8 cellular contexts compared by ENCODE assay signal in the genomic region with DNA sequence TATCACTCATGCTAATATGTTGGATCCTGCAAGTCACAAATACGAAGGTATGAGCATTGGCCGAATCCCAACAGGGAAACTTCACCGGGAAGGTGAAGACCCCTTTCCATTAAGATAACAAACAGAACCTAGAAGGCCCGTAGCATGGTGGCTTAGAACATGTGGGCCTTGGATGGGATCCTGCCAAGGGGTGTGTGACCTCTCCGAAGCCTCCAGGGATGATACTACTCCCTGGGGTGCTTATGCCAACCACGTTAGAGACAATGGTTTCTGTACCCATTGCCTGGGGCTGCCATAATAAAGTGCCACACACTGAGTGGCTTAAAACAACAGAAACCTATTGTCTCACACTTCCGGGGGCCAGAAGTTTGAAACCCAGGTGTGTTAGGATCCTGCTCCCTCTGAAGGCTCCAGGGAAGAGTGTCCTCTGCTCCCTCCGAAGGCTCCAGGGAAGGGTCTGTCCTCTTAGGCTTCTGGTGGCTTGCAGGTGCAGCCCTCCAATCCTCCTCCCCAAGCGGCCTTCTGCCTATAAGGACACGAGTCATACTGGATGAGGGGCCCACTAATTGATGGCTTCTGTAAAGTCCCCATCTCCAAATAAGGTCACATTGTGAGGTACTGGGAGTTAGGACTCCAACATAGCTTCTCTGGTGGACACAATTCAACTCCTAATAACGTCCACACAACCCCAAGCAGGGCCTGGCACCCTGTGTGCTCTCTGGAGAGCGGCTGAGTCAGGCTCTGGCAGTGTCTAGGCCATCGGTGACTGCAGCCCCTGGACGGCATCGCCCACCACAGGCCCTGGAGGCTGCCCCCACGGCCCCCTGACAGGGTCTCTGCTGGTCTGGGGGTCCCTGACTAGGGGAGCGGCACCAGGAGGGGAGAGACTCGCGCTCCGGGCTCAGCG. TPM values are rescaled to one million over a fixed set of nuclear protein-coding genes. Genes with fewer than 3 reads are reported as not detected.
DNase-seq lines count a peak whose midpoint lies in the region; ATAC-seq and TF ChIP-seq lines count a peak whose summit lies in the region.

No MANE protein-coding gene starts in this region.

- no peaks in the 10 kb centered on the region for H3K9me3 ChIP-seq in duodenal mucosa (ENCODE audit: control insufficient read depth in 1 of 2, low read length in 2 of 2)
- no peaks in the 10 kb centered on the region for H3K9me3 ChIP-seq in osteoblast (ENCODE audit: low read depth, low read length)

- no peaks in the 10 kb centered on the region for H3K36me3 ChIP-seq in duodenal mucosa (ENCODE audit: control insufficient read depth in 1 of 2, insufficient read depth in 2 of 2, low read length in 2 of 2)
- no peaks in the 10 kb centered on the region for H3K36me3 ChIP-seq in osteoblast (ENCODE audit: insufficient read depth, low read length)

- peak overlapping the region; percentile 66 for H3K4me3 ChIP-seq in Jurkat, Clone E6-1 (ENCODE audit: low read length)
- H3K4me3 ChIP-seq in duodenal mucosa (ENCODE audit: low read depth in 1 of 2, low read length in 2 of 2) (peak overlapping the region; percentile 75 to 79), osteoblast (ENCODE audit: insufficient read depth, low read length) (peak overlapping the region; percentile 76)

- H4K20me1 ChIP-seq in osteoblast (ENCODE audit: insufficient read depth, low read length): no peaks in the 10 kb centered on the region

- peak overlapping the region in 1 of 2 donors; percentile 45 for H3K9ac ChIP-seq in duodenal mucosa (ENCODE audit: low read depth in 1 of 2, low read length in 2 of 2)

- H3K4me2 ChIP-seq in osteoblast (ENCODE audit: insufficient read depth, low read length): peak overlapping the region; percentile 90

- H3K79me2 ChIP-seq in osteoblast (ENCODE audit: insufficient read depth, low read length): no peaks in the 10 kb centered on the region

- ATAC-seq in GM21515 (IDR thresholded peaks at IDR 0.05; ENCODE audit: unreplicated experiment): peak; percentile 7

- H3K27ac ChIP-seq in duodenal mucosa (ENCODE audit: low read depth, low read length): peak overlapping the region; percentile 44
- peak overlapping the region; percentile 53 for H3K27ac ChIP-seq in osteoblast (ENCODE audit: low read depth, low read length)

- H3K4me1 ChIP-seq in duodenal mucosa (ENCODE audit: control insufficient read depth in 1 of 2, insufficient read depth in 2 of 2, low read length in 2 of 2): peaks cover 6 to 19% of the 10 kb centered on the region in 2 donors
- peaks cover 7% of the 10 kb centered on the region for H3K4me1 ChIP-seq in osteoblast (ENCODE audit: insufficient read depth, low read length)

- peaks cover 0 to 3% of the 10 kb centered on the region in 2 donors for H3K27me3 ChIP-seq in duodenal mucosa (ENCODE audit: control insufficient read depth in 1 of 2, insufficient read depth in 2 of 2, low read length in 2 of 2)
- H3K27me3 ChIP-seq in osteoblast (ENCODE audit: insufficient read depth, low read length): no peaks in the 10 kb centered on the region

- no peak for DNase-seq in Jurkat, Clone E6-1 (ENCODE audit: low read depth, low spot score)
- DNase-seq in osteoblast (ENCODE audit: insufficient read length, low spot score, missing footprints) (peak; percentile 35), DMS153 treated with DMSO at 0.1 percent for 48 hours (lab: John Stamatoyannopoulos, UW; ENCODE audit: unreplicated experiment) (no peak), UCSD-AML1 (lab: John Stamatoyannopoulos, UW; ENCODE audit: unreplicated experiment) (no peak), NCI-H2227 treated with DMSO at 0.1 percent for 48 hours (lab: John Stamatoyannopoulos, UW) (no peak)
- no peak for DNase-seq in stimulated activated CD4-positive, alpha-beta T cell treated with anti-CD3 and anti-CD28 coated beads, Interleukin-4, amount 100 ng/mL, for 1 hour

- peak overlapping the region; percentile 92 for H2AFZ ChIP-seq in osteoblast (ENCODE audit: low read length)

- TF ChIP-seq CTCF in osteoblast (IDR thresholded peaks at IDR 0.05; ENCODE audit: extremely low read depth, low read depth, low read length): no peak

RNA-seq across cellular contexts. Expression of a gene that starts 1.0 kb away (rescaled TPM):
- polyA plus RNA-seq in Jurkat, Clone E6-1 (2012; ENCODE audit: insufficient read depth, insufficient read length): 42.6 TPM
- total RNA-seq in osteoblast: 18.3 and 21.0 TPM in 2 replicates
